In the genomic region with DNA sequence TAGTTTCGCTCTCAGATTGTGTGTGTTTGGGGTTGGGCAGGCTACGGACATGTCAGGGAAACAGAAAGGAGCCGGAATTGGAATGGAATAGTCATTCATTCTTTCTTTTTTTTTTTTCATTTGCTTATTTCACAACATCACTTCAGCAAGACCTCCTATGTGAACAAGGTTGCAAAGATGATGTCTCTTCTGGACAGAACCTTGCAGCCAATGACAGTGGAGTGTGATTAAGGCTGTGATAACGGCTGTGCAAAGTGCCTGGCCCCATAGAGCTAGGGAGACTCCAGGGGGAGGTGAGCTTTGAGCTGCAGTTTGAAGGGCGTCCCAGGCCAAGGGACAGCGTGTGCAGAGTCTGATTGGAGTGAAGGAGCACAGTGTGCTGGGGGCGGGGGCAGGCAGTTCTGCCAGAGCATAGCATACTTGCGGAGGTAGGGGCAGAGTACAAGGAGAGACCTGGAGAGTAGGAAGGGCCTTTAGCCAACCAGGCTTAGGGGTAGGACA, we compare ENCODE assay signal across 1 cellular context.
TF ChIP-seq lines count a peak whose summit lies in the region.

No MANE protein-coding gene starts in this region.

TF ChIP-seq in HepG2, 621 proteins besides CTCF, POLR2A, EP300 and RAD21 (continued from another document and continues in another):
- TF ChIP-seq, protein P1, sequence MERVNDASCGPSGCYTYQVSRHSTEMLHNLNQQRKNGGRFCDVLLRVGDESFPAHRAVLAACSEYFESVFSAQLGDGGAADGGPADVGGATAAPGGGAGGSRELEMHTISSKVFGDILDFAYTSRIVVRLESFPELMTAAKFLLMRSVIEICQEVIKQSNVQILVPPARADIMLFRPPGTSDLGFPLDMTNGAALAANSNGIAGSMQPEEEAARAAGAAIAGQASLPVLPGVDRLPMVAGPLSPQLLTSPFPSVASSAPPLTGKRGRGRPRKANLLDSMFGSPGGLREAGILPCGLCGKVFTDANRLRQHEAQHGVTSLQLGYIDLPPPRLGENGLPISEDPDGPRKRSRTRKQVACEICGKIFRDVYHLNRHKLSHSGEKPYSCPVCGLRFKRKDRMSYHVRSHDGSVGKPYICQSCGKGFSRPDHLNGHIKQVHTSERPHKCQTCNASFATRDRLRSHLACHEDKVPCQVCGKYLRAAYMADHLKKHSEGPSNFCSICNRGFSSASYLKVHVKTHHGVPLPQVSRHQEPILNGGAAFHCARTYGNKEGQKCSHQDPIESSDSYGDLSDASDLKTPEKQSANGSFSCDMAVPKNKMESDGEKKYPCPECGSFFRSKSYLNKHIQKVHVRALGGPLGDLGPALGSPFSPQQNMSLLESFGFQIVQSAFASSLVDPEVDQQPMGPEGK (CRISPR knock-in tag; IDR thresholded peaks at IDR 0.05): peak; percentile 93
- no peak for TF ChIP-seq KDM4B (CRISPR knock-in tag; IDR thresholded peaks at IDR 0.05)
- no peak for TF ChIP-seq FOSL1 (CRISPR knock-in tag; IDR thresholded peaks at IDR 0.05; ENCODE audit: borderline replicate concordance)
- TF ChIP-seq, protein P2, sequence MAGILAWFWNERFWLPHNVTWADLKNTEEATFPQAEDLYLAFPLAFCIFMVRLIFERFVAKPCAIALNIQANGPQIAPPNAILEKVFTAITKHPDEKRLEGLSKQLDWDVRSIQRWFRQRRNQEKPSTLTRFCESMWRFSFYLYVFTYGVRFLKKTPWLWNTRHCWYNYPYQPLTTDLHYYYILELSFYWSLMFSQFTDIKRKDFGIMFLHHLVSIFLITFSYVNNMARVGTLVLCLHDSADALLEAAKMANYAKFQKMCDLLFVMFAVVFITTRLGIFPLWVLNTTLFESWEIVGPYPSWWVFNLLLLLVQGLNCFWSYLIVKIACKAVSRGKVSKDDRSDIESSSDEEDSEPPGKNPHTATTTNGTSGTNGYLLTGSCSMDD (CRISPR knock-in tag; IDR thresholded peaks at IDR 0.05): no peak
- TF ChIP-seq ZSCAN9 (CRISPR knock-in tag; IDR thresholded peaks at IDR 0.05; ENCODE audit: borderline replicate concordance): no peak
- no peak for TF ChIP-seq THAP11 (CRISPR knock-in tag; IDR thresholded peaks at IDR 0.05)
- TF ChIP-seq ZNF460 (CRISPR knock-in tag; IDR thresholded peaks at IDR 0.05; ENCODE audit: borderline replicate concordance): no peak
- TF ChIP-seq ESRRA (CRISPR knock-in tag; IDR thresholded peaks at IDR 0.05; ENCODE audit: low read depth): peak; percentile 94
- TF ChIP-seq, protein P3, sequence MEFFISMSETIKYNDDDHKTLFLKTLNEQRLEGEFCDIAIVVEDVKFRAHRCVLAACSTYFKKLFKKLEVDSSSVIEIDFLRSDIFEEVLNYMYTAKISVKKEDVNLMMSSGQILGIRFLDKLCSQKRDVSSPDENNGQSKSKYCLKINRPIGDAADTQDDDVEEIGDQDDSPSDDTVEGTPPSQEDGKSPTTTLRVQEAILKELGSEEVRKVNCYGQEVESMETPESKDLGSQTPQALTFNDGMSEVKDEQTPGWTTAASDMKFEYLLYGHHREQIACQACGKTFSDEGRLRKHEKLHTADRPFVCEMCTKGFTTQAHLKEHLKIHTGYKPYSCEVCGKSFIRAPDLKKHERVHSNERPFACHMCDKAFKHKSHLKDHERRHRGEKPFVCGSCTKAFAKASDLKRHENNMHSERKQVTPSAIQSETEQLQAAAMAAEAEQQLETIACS (CRISPR knock-in tag; IDR thresholded peaks at IDR 0.05): peak; percentile 54; the same call in 1 of the 2 replicates
- no peak for TF ChIP-seq NFE2 (CRISPR knock-in tag; IDR thresholded peaks at IDR 0.05)
- no peak for TF ChIP-seq KLF15 (CRISPR knock-in tag; IDR thresholded peaks at IDR 0.05; ENCODE audit: borderline replicate concordance)
- TF ChIP-seq ZNF224 (CRISPR knock-in tag; IDR thresholded peaks at IDR 0.05): no peak
- TF ChIP-seq MAFG (CRISPR knock-in tag; IDR thresholded peaks at IDR 0.05): no peak
- no peak for TF ChIP-seq ZNF468 (CRISPR knock-in tag; IDR thresholded peaks at IDR 0.05)
- TF ChIP-seq ZNF136 (CRISPR knock-in tag; IDR thresholded peaks at IDR 0.05; ENCODE audit: low read depth): no peak
- TF ChIP-seq ZNF3 (CRISPR knock-in tag; IDR thresholded peaks at IDR 0.05): no peak
- TF ChIP-seq, protein P4, sequence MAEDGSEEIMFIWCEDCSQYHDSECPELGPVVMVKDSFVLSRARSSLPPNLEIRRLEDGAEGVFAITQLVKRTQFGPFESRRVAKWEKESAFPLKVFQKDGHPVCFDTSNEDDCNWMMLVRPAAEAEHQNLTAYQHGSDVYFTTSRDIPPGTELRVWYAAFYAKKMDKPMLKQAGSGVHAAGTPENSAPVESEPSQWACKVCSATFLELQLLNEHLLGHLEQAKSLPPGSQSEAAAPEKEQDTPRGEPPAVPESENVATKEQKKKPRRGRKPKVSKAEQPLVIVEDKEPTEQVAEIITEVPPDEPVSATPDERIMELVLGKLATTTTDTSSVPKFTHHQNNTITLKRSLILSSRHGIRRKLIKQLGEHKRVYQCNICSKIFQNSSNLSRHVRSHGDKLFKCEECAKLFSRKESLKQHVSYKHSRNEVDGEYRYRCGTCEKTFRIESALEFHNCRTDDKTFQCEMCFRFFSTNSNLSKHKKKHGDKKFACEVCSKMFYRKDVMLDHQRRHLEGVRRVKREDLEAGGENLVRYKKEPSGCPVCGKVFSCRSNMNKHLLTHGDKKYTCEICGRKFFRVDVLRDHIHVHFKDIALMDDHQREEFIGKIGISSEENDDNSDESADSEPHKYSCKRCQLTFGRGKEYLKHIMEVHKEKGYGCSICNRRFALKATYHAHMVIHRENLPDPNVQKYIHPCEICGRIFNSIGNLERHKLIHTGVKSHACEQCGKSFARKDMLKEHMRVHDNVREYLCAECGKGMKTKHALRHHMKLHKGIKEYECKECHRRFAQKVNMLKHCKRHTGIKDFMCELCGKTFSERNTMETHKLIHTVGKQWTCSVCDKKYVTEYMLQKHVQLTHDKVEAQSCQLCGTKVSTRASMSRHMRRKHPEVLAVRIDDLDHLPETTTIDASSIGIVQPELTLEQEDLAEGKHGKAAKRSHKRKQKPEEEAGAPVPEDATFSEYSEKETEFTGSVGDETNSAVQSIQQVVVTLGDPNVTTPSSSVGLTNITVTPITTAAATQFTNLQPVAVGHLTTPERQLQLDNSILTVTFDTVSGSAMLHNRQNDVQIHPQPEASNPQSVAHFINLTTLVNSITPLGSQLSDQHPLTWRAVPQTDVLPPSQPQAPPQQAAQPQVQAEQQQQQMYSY (CRISPR knock-in tag; IDR thresholded peaks at IDR 0.05): no peak; the same call in 1 of the 2 replicates
- no peak for TF ChIP-seq ZBTB42 (CRISPR knock-in tag; IDR thresholded peaks at IDR 0.05)
- TF ChIP-seq ZNF552 (CRISPR knock-in tag; IDR thresholded peaks at IDR 0.05; ENCODE audit: borderline replicate concordance): no peak
- TF ChIP-seq, protein P5, sequence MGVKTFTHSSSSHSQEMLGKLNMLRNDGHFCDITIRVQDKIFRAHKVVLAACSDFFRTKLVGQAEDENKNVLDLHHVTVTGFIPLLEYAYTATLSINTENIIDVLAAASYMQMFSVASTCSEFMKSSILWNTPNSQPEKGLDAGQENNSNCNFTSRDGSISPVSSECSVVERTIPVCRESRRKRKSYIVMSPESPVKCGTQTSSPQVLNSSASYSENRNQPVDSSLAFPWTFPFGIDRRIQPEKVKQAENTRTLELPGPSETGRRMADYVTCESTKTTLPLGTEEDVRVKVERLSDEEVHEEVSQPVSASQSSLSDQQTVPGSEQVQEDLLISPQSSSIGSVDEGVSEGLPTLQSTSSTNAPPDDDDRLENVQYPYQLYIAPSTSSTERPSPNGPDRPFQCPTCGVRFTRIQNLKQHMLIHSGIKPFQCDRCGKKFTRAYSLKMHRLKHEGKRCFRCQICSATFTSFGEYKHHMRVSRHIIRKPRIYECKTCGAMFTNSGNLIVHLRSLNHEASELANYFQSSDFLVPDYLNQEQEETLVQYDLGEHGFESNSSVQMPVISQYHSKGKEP (CRISPR knock-in tag; IDR thresholded peaks at IDR 0.05): no peak
- TF ChIP-seq CREB1 (IDR thresholded peaks at IDR 0.05): 0 out of 2 replicates have a peak, but pooled peaks have one; percentile 11
- TF ChIP-seq CREB1 (CRISPR knock-in tag; IDR thresholded peaks at IDR 0.05): peak; percentile 79
- TF ChIP-seq SIN3B (IDR thresholded peaks at IDR 0.05; ENCODE audit: low read length): no peak
- TF ChIP-seq, protein P6, sequence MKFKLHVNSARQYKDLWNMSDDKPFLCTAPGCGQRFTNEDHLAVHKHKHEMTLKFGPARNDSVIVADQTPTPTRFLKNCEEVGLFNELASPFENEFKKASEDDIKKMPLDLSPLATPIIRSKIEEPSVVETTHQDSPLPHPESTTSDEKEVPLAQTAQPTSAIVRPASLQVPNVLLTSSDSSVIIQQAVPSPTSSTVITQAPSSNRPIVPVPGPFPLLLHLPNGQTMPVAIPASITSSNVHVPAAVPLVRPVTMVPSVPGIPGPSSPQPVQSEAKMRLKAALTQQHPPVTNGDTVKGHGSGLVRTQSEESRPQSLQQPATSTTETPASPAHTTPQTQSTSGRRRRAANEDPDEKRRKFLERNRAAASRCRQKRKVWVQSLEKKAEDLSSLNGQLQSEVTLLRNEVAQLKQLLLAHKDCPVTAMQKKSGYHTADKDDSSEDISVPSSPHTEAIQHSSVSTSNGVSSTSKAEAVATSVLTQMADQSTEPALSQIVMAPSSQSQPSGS (CRISPR knock-in tag; IDR thresholded peaks at IDR 0.05): peak; percentile 57; the same call in 1 of the 2 replicates
- TF ChIP-seq, protein P7, sequence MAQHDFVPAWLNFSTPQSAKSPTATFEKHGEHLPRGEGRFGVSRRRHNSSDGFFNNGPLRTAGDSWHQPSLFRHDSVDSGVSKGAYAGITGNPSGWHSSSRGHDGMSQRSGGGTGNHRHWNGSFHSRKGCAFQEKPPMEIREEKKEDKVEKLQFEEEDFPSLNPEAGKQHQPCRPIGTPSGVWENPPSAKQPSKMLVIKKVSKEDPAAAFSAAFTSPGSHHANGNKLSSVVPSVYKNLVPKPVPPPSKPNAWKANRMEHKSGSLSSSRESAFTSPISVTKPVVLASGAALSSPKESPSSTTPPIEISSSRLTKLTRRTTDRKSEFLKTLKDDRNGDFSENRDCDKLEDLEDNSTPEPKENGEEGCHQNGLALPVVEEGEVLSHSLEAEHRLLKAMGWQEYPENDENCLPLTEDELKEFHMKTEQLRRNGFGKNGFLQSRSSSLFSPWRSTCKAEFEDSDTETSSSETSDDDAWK (CRISPR knock-in tag; IDR thresholded peaks at IDR 0.05): no peak
- TF ChIP-seq SMARCC2 (IDR thresholded peaks at IDR 0.05): no peak
- TF ChIP-seq ZNF720 (CRISPR knock-in tag; IDR thresholded peaks at IDR 0.05): no peak
- no peak for TF ChIP-seq ZNF33A (CRISPR knock-in tag; IDR thresholded peaks at IDR 0.05; ENCODE audit: borderline replicate concordance)
- no peak for TF ChIP-seq ZNF567 (CRISPR knock-in tag; IDR thresholded peaks at IDR 0.05; ENCODE audit: borderline replicate concordance)
- no peak for TF ChIP-seq ZFAT (CRISPR knock-in tag; conservative IDR thresholded peaks at IDR 0.05)
- TF ChIP-seq MIER2 (CRISPR knock-in tag; IDR thresholded peaks at IDR 0.05): peak; percentile 21; the same call in 1 of the 2 replicates
- TF ChIP-seq, protein P8, sequence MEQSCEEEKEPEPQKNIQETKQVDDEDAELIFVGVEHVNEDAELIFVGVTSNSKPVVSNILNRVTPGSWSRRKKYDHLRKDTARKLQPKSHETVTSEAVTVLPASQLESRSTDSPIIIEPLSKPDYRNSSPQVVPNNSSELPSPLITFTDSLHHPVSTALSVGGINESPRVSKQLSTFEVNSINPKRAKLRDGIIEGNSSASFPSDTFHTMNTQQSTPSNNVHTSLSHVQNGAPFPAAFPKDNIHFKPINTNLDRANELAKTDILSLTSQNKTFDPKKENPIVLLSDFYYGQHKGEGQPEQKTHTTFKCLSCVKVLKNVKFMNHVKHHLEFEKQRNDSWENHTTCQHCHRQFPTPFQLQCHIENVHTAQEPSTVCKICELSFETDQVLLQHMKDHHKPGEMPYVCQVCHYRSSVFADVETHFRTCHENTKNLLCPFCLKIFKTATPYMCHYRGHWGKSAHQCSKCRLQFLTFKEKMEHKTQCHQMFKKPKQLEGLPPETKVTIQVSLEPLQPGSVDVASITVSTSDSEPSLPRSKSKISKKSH (CRISPR knock-in tag; IDR thresholded peaks at IDR 0.05; ENCODE audit: borderline replicate concordance): no peak
- TF ChIP-seq, protein P9, sequence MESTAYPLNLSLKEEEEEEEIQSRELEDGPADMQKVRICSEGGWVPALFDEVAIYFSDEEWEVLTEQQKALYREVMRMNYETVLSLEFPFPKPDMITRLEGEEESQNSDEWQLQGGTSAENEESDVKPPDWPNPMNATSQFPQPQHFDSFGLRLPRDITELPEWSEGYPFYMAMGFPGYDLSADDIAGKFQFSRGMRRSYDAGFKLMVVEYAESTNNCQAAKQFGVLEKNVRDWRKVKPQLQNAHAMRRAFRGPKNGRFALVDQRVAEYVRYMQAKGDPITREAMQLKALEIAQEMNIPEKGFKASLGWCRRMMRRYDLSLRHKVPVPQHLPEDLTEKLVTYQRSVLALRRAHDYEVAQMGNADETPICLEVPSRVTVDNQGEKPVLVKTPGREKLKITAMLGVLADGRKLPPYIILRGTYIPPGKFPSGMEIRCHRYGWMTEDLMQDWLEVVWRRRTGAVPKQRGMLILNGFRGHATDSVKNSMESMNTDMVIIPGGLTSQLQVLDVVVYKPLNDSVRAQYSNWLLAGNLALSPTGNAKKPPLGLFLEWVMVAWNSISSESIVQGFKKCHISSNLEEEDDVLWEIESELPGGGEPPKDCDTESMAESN (CRISPR knock-in tag; conservative IDR thresholded peaks at IDR 0.05): no peak
- no peak for TF ChIP-seq PAWR (CRISPR knock-in tag; IDR thresholded peaks at IDR 0.05; ENCODE audit: borderline replicate concordance)
- no peak for TF ChIP-seq RORA (CRISPR knock-in tag; IDR thresholded peaks at IDR 0.05)
- TF ChIP-seq, protein P10, sequence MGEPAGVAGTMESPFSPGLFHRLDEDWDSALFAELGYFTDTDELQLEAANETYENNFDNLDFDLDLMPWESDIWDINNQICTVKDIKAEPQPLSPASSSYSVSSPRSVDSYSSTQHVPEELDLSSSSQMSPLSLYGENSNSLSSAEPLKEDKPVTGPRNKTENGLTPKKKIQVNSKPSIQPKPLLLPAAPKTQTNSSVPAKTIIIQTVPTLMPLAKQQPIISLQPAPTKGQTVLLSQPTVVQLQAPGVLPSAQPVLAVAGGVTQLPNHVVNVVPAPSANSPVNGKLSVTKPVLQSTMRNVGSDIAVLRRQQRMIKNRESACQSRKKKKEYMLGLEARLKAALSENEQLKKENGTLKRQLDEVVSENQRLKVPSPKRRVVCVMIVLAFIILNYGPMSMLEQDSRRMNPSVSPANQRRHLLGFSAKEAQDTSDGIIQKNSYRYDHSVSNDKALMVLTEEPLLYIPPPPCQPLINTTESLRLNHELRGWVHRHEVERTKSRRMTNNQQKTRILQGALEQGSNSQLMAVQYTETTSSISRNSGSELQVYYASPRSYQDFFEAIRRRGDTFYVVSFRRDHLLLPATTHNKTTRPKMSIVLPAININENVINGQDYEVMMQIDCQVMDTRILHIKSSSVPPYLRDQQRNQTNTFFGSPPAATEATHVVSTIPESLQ (CRISPR knock-in tag; conservative IDR thresholded peaks at IDR 0.05): no peak
- peak; percentile 69; the same call in 1 of the 2 replicates for TF ChIP-seq MYC (CRISPR knock-in tag; IDR thresholded peaks at IDR 0.05; ENCODE audit: borderline replicate concordance)
- no peak for TF ChIP-seq ZNF670 (CRISPR knock-in tag; IDR thresholded peaks at IDR 0.05; ENCODE audit: borderline replicate concordance)
- peak; percentile 58; the same call in 1 of the 2 replicates for TF ChIP-seq ZFX (CRISPR knock-in tag; IDR thresholded peaks at IDR 0.05; ENCODE audit: low read depth)
- TF ChIP-seq KDM3A (CRISPR knock-in tag; IDR thresholded peaks at IDR 0.05; ENCODE audit: low read depth): 0 out of 2 replicates have a peak, but pooled peaks have one; percentile 21
- TF ChIP-seq GATAD2A (CRISPR knock-in tag; IDR thresholded peaks at IDR 0.05): peak; percentile 78
- TF ChIP-seq, protein P11, sequence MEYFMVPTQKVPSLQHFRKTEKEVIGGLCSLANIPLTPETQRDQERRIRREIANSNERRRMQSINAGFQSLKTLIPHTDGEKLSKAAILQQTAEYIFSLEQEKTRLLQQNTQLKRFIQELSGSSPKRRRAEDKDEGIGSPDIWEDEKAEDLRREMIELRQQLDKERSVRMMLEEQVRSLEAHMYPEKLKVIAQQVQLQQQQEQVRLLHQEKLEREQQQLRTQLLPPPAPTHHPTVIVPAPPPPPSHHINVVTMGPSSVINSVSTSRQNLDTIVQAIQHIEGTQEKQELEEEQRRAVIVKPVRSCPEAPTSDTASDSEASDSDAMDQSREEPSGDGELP (IDR thresholded peaks at IDR 0.05; ENCODE audit: borderline replicate concordance, low read depth): no peak
